Comparison of ENCODE assay signal across 1 cellular context in the genomic region with DNA sequence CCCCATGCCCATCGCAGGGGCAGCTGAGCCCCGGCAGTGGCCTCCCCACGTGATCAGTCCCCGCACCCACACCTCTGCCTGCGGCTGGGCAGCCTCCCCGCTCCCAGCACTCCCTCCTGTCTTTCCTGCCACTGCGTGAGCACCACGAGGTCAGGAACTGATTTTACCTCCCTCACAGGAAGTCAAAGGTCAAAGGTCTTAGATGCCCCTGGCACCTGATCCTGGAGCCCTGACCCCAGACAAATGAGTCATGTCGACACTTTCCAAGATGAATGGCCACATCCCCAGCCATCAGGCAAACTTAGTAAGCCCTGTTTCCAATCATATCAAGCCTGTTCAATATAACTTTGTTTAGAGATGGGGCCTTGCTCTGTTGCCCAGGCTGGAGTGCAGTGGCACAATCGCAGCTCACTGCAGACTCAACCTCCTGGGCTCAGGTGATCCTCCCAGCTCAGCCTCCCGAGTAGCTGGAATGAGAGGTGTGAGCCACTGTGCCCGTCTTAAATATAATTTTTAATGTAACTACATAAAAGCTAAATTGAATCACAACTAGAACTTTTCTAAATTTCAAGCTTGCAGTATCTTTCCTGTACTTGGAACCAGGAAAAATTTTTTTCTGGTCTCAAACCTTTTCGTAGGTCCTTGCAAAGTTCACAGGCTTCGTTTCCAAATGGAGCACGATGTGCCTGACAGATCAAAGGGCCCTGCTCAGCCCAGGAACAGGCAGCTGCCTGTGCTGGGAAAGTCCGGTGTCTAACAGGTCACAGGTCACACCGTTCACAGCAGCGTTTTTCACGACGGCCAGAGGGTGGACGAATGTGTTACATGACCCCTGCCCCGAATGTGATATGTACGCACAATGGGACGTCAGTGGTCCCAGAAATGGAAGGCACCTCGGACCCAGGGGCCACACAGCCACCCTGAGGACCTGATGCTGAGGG.
TF ChIP-seq lines count a peak whose summit lies in the region.

No MANE protein-coding gene starts in this region.

TF ChIP-seq in HepG2, 621 proteins besides CTCF, POLR2A, EP300 and RAD21 (continued from another document and continues in another):
- TF ChIP-seq, protein P1, sequence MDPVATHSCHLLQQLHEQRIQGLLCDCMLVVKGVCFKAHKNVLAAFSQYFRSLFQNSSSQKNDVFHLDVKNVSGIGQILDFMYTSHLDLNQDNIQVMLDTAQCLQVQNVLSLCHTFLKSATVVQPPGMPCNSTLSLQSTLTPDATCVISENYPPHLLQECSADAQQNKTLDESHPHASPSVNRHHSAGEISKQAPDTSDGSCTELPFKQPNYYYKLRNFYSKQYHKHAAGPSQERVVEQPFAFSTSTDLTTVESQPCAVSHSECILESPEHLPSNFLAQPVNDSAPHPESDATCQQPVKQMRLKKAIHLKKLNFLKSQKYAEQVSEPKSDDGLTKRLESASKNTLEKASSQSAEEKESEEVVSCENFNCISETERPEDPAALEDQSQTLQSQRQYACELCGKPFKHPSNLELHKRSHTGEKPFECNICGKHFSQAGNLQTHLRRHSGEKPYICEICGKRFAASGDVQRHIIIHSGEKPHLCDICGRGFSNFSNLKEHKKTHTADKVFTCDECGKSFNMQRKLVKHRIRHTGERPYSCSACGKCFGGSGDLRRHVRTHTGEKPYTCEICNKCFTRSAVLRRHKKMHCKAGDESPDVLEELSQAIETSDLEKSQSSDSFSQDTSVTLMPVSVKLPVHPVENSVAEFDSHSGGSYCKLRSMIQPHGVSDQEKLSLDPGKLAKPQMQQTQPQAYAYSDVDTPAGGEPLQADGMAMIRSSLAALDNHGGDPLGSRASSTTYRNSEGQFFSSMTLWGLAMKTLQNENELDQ (CRISPR knock-in tag; IDR thresholded peaks at IDR 0.05; ENCODE audit: borderline replicate concordance), result no peak
- TF ChIP-seq ZNF317 (CRISPR knock-in tag; IDR thresholded peaks at IDR 0.05), result peak; percentile 40; the same call in 1 of the 2 replicates
- TF ChIP-seq ZNF331 (CRISPR knock-in tag; IDR thresholded peaks at IDR 0.05), result peak; percentile 84
- TF ChIP-seq MED13 (CRISPR knock-in tag; IDR thresholded peaks at IDR 0.05), result no peak
- TF ChIP-seq RBM22 (optimal IDR thresholded peaks at IDR 0.05; ENCODE audit: low read length), result no peak
- TF ChIP-seq, protein P2, sequence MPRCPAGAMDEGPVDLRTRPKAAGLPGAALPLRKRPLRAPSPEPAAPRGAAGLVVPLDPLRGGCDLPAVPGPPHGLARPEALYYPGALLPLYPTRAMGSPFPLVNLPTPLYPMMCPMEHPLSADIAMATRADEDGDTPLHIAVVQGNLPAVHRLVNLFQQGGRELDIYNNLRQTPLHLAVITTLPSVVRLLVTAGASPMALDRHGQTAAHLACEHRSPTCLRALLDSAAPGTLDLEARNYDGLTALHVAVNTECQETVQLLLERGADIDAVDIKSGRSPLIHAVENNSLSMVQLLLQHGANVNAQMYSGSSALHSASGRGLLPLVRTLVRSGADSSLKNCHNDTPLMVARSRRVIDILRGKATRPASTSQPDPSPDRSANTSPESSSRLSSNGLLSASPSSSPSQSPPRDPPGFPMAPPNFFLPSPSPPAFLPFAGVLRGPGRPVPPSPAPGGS (CRISPR knock-in tag; IDR thresholded peaks at IDR 0.05), result no peak; the same call in 1 of the 2 replicates
- TF ChIP-seq NFE2 (CRISPR knock-in tag; IDR thresholded peaks at IDR 0.05), result no peak
- TF ChIP-seq NFE2L2 (IDR thresholded peaks at IDR 0.05; ENCODE audit: low read length), result no peak
- TF ChIP-seq, protein P3, sequence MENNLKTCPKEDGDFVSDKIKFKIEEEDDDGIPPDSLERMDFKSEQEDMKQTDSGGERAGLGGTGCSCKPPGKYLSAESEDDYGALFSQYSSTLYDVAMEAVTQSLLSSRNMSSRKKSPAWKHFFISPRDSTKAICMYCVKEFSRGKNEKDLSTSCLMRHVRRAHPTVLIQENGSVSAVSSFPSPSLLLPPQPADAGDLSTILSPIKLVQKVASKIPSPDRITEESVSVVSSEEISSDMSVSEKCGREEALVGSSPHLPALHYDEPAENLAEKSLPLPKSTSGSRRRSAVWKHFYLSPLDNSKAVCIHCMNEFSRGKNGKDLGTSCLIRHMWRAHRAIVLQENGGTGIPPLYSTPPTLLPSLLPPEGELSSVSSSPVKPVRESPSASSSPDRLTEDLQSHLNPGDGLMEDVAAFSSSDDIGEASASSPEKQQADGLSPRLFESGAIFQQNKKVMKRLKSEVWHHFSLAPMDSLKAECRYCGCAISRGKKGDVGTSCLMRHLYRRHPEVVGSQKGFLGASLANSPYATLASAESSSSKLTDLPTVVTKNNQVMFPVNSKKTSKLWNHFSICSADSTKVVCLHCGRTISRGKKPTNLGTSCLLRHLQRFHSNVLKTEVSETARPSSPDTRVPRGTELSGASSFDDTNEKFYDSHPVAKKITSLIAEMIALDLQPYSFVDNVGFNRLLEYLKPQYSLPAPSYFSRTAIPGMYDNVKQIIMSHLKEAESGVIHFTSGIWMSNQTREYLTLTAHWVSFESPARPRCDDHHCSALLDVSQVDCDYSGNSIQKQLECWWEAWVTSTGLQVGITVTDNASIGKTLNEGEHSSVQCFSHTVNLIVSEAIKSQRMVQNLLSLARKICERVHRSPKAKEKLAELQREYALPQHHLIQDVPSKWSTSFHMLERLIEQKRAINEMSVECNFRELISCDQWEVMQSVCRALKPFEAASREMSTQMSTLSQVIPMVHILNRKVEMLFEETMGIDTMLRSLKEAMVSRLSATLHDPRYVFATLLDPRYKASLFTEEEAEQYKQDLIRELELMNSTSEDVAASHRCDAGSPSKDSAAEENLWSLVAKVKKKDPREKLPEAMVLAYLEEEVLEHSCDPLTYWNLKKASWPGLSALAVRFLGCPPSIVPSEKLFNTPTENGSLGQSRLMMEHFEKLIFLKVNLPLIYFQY (CRISPR knock-in tag; IDR thresholded peaks at IDR 0.05; ENCODE audit: borderline replicate concordance), result no peak
- TF ChIP-seq YY1 (IDR thresholded peaks at IDR 0.05; ENCODE audit: insufficient read depth, insufficient replicate concordance, low read depth, low read length), result no peak
- no peak for TF ChIP-seq ZEB1 (IDR thresholded peaks at IDR 0.05; ENCODE audit: insufficient replicate concordance, low read depth)
- TF ChIP-seq, protein P4, sequence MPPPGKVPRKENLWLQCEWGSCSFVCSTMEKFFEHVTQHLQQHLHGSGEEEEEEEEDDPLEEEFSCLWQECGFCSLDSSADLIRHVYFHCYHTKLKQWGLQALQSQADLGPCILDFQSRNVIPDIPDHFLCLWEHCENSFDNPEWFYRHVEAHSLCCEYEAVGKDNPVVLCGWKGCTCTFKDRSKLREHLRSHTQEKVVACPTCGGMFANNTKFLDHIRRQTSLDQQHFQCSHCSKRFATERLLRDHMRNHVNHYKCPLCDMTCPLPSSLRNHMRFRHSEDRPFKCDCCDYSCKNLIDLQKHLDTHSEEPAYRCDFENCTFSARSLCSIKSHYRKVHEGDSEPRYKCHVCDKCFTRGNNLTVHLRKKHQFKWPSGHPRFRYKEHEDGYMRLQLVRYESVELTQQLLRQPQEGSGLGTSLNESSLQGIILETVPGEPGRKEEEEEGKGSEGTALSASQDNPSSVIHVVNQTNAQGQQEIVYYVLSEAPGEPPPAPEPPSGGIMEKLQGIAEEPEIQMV (CRISPR knock-in tag; IDR thresholded peaks at IDR 0.05; ENCODE audit: low read depth), result peak; percentile 20; the same call in 1 of the 2 replicates
- TF ChIP-seq JDP2 (CRISPR knock-in tag; IDR thresholded peaks at IDR 0.05; ENCODE audit: borderline replicate concordance), result no peak
- TF ChIP-seq, protein P5, sequence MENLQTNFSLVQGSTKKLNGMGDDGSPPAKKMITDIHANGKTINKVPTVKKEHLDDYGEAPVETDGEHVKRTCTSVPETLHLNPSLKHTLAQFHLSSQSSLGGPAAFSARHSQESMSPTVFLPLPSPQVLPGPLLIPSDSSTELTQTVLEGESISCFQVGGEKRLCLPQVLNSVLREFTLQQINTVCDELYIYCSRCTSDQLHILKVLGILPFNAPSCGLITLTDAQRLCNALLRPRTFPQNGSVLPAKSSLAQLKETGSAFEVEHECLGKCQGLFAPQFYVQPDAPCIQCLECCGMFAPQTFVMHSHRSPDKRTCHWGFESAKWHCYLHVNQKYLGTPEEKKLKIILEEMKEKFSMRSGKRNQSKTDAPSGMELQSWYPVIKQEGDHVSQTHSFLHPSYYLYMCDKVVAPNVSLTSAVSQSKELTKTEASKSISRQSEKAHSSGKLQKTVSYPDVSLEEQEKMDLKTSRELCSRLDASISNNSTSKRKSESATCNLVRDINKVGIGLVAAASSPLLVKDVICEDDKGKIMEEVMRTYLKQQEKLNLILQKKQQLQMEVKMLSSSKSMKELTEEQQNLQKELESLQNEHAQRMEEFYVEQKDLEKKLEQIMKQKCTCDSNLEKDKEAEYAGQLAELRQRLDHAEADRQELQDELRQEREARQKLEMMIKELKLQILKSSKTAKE (CRISPR knock-in tag; IDR thresholded peaks at IDR 0.05; ENCODE audit: borderline replicate concordance), result peak; percentile 70
- TF ChIP-seq, protein P6, sequence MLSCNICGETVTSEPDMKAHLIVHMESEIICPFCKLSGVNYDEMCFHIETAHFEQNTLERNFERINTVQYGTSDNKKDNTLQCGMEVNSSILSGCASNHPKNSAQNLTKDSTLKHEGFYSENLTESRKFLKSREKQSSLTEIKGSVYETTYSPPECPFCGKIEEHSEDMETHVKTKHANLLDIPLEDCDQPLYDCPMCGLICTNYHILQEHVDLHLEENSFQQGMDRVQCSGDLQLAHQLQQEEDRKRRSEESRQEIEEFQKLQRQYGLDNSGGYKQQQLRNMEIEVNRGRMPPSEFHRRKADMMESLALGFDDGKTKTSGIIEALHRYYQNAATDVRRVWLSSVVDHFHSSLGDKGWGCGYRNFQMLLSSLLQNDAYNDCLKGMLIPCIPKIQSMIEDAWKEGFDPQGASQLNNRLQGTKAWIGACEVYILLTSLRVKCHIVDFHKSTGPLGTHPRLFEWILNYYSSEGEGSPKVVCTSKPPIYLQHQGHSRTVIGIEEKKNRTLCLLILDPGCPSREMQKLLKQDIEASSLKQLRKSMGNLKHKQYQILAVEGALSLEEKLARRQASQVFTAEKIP (CRISPR knock-in tag; IDR thresholded peaks at IDR 0.05; ENCODE audit: borderline replicate concordance), result 0 out of 2 replicates have a peak, but pooled peaks have one; percentile 60
- TF ChIP-seq, protein P7, sequence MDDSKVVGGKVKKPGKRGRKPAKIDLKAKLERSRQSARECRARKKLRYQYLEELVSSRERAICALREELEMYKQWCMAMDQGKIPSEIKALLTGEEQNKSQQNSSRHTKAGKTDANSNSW (CRISPR knock-in tag; IDR thresholded peaks at IDR 0.05; ENCODE audit: borderline replicate concordance), result peak; percentile 31; the same call in 1 of the 2 replicates
- no peak for TF ChIP-seq ZNF33B (CRISPR knock-in tag; IDR thresholded peaks at IDR 0.05)
- peak; percentile 84; the same call in 1 of the 2 replicates for TF ChIP-seq ETV5 (CRISPR knock-in tag; IDR thresholded peaks at IDR 0.05; ENCODE audit: borderline replicate concordance)
- TF ChIP-seq DNMT1 (CRISPR knock-in tag; IDR thresholded peaks at IDR 0.05), result 0 out of 2 replicates have a peak, but pooled peaks have one; percentile 42
- no peak; the same call in 1 of the 2 replicates for TF ChIP-seq THAP11 (CRISPR knock-in tag; IDR thresholded peaks at IDR 0.05)
- TF ChIP-seq, protein P8, sequence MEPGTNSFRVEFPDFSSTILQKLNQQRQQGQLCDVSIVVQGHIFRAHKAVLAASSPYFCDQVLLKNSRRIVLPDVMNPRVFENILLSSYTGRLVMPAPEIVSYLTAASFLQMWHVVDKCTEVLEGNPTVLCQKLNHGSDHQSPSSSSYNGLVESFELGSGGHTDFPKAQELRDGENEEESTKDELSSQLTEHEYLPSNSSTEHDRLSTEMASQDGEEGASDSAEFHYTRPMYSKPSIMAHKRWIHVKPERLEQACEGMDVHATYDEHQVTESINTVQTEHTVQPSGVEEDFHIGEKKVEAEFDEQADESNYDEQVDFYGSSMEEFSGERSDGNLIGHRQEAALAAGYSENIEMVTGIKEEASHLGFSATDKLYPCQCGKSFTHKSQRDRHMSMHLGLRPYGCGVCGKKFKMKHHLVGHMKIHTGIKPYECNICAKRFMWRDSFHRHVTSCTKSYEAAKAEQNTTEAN (CRISPR knock-in tag; conservative IDR thresholded peaks at IDR 0.05), result no peak; the same call in none of the 2 replicates
- no peak for TF ChIP-seq ZNF260 (CRISPR knock-in tag; IDR thresholded peaks at IDR 0.05; ENCODE audit: borderline replicate concordance, low read depth)
- peak; percentile 66; the same call in 1 of the 2 replicates for TF ChIP-seq ZNF557 (CRISPR knock-in tag; IDR thresholded peaks at IDR 0.05)
- TF ChIP-seq MED1 (CRISPR knock-in tag; IDR thresholded peaks at IDR 0.05), result peak; percentile 81
- TF ChIP-seq, protein P9, sequence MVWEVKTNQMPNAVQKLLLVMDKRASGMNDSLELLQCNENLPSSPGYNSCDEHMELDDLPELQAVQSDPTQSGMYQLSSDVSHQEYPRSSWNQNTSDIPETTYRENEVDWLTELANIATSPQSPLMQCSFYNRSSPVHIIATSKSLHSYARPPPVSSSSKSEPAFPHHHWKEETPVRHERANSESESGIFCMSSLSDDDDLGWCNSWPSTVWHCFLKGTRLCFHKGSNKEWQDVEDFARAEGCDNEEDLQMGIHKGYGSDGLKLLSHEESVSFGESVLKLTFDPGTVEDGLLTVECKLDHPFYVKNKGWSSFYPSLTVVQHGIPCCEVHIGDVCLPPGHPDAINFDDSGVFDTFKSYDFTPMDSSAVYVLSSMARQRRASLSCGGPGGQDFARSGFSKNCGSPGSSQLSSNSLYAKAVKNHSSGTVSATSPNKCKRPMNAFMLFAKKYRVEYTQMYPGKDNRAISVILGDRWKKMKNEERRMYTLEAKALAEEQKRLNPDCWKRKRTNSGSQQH (CRISPR knock-in tag; IDR thresholded peaks at IDR 0.05; ENCODE audit: low read depth), result peak; percentile 75; the same call in 1 of the 2 replicates
- peak; percentile 89 for TF ChIP-seq SALL1 (CRISPR knock-in tag; IDR thresholded peaks at IDR 0.05)
- peak; percentile 87; the same call in 1 of the 2 replicates for TF ChIP-seq ZNF556 (CRISPR knock-in tag; IDR thresholded peaks at IDR 0.05; ENCODE audit: borderline replicate concordance)
